ENCODE assay signal across 26 cellular contexts in the genomic region with DNA sequence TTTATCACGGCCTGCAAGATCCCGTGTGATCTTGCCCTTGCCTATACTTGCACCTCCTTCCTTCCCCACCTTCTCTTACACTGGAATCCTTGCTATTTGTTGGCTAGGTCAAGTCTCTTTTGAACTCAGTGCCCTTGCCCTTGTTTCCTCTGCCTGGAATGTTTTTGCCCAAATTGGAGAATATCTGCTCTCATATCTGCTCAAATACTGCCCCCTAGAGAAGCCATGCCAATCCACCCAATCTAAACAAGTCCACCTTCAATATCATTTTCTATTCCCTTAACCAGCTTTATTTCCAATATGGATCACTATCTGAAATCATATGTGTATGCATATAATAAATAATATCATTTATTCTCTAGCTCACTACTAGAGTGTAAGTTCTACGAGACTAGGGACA.
DNase-seq lines count a peak whose midpoint lies in the region; ATAC-seq and TF ChIP-seq lines count a peak whose summit lies in the region.
"Had no signal": no experiment of that assay in that cellular context is flagged by ENCODE, and none has a peak within 500 bp of the region (broad histone marks: within the 10 kb centered on the region; RNA-seq: fewer than 3 reads in every experiment).

No MANE protein-coding gene starts in this region.

- WGBS in mesendoderm (ENCODE audit: extremely low coverage, insufficient coverage, low lambda C conversion rate), result no CpG with 5 or more reads among the region's 3 CpGs

- H4K8ac ChIP-seq in mesendoderm (ENCODE audit: low read depth, low read length), result no peak overlapping the region

- no peak overlapping the region for H2AK5ac ChIP-seq in mesendoderm (ENCODE audit: low read length)

- no peak overlapping the region for H3K56ac ChIP-seq in mesendoderm (ENCODE audit: low read length)

- no peak overlapping the region for H3K4me2 ChIP-seq in mesendoderm (ENCODE audit: low read length)

- no peak overlapping the region for H3K23ac ChIP-seq in mesendoderm (ENCODE audit: low read length)

- no peaks in the 10 kb centered on the region for H3K4me1 ChIP-seq in mesendoderm (ENCODE audit: control insufficient read depth, low read depth, low read length)
- H3K4me1 ChIP-seq: parathyroid adenoma, right lobe of liver, stomach, tibial nerve had no signal

- DNase-seq in LHCN-M2 (ENCODE audit: low read depth) (peak; percentile 1), astrocyte of the hippocampus (ENCODE audit: low read depth, low spot score) (peak; percentile 1), mesendoderm (peak; percentile 32), coronary artery (ENCODE audit: low spot score) (no peak)
- DNase-seq: activated CD4-positive, alpha-beta T cell treated with anti-CD3 and anti-CD28 coated beads, Interleukin-2, amount 50 U/mL, for 4 hours; activated effector memory CD4-positive, alpha-beta T cell treated with Interleukin-2 at 50 U/mL for 16 hours; activated naive CD8-positive, alpha-beta T cell treated with anti-CD3 and anti-CD28 coated beads, Interleukin-2, amount 10 ng/mL, durations not matched to agents 7 days and 5 days; CD8-positive, alpha-beta T cell; DND-41; effector memory CD8-positive, alpha-beta T cell; GOT3; KG1; left colon; midbrain; NCI-H1092 treated with DMSO at 0.1 percent for 48 hours; NCI-H2081; right lobe of liver; stomach; WERI-Rb-1 had no signal

- TF ChIP-seq CTCF in GM12872 (IDR thresholded peaks at IDR 0.05; ENCODE audit: insufficient read depth, low read depth, low read length) (peak; percentile 15; the same call in 1 of the 3 replicates), coronary artery (IDR thresholded peaks at IDR 0.05) (no peak)

- H3K4me3 ChIP-seq in mesendoderm (ENCODE audit: low read length) (no peak overlapping the region), coronary artery (no peak overlapping the region)
- H3K4me3 ChIP-seq: right lobe of liver, SK-N-MC, stomach, tibial nerve had no signal

- no peak overlapping the region for H2BK5ac ChIP-seq in mesendoderm (ENCODE audit: low read length)

- H3K36me3 ChIP-seq in mesendoderm (ENCODE audit: control insufficient read depth, insufficient read depth, low read length), result no peaks in the 10 kb centered on the region
- H3K36me3 ChIP-seq: right lobe of liver, stomach, tibial nerve, WERI-Rb-1 had no signal

- H3K4ac ChIP-seq in mesendoderm (ENCODE audit: low read depth, low read length), result no peak overlapping the region

- H3K27ac ChIP-seq in mesendoderm (ENCODE audit: low read depth, low read length) (no peak overlapping the region), coronary artery (no peak overlapping the region)
- H3K27ac ChIP-seq: parathyroid adenoma, right lobe of liver, SK-N-MC, stomach, tibial nerve, WERI-Rb-1 had no signal

- no peak overlapping the region for H2BK120ac ChIP-seq in mesendoderm (ENCODE audit: low read depth, low read length)

- H3K79me1 ChIP-seq in mesendoderm (ENCODE audit: low read length), result no peaks in the 10 kb centered on the region

- H2BK15ac ChIP-seq in mesendoderm (replicated peaks; ENCODE audit: low read depth), result no peak overlapping the region

- no peak for ATAC-seq in HG02571 (IDR thresholded peaks at IDR 0.05; ENCODE audit: unreplicated experiment)
- ATAC-seq in HG03025 (IDR thresholded peaks at IDR 0.05; ENCODE audit: low FRiP score, unreplicated experiment), result no peak
- ATAC-seq: CD8-positive, alpha-beta T cell; effector memory CD8-positive, alpha-beta T cell; left colon; natural killer cell treated with Interleukin-12 subunit alpha and Interleukin-12 subunit beta and Interleukin-15 and Interleukin-18, amount 100 ng/mL, for 72 hours; right lobe of liver had no signal

- H3K27me3 ChIP-seq in mesendoderm (ENCODE audit: insufficient read depth, low read length, poor library complexity), result no peaks in the 10 kb centered on the region
- H3K27me3 ChIP-seq: right lobe of liver, stomach, tibial nerve had no signal

- H3K18ac ChIP-seq in mesendoderm (ENCODE audit: low read length), result no peak overlapping the region

- no peak overlapping the region for H4K5ac ChIP-seq in mesendoderm (ENCODE audit: low read length)

- H3K79me2 ChIP-seq in mesendoderm (ENCODE audit: control insufficient read depth, insufficient read depth, low read length), result no peaks in the 10 kb centered on the region
- H3K79me2 ChIP-seq: parathyroid adenoma had no signal

- no peak overlapping the region for H3K9ac ChIP-seq in mesendoderm (ENCODE audit: low read length)
- H3K9ac ChIP-seq: parathyroid adenoma had no signal
